Comparison of ENCODE assay signal across 9 cellular contexts in the genomic region with DNA sequence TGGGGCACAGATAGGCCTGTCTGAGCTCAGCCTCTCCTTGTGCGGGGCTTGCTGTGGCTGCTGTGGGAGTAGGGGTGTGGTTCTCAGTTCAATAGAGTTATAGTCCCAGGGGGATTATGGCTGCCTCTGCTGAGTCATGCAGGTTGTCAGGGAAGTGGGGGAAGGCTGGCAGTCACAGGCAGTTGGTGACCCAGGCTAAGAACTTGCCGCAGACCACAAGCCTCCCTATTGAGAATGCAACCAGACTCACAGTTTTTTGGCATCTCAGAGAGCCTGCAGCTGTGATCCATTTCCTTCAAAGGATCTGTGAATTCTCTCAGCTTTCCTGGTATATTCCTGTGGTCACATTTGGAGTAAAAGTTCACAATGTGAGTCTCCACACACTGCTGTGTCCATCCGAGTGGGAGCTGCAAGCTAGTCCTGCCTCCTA.
A peak's percentile ranks its signal among the peaks of the same experiment; 100 is the strongest.
DNase-seq lines count a peak whose midpoint lies in the region; ATAC-seq, FAIRE-seq and TF ChIP-seq lines count a peak whose summit lies in the region.
"Had no signal": no experiment of that assay in that cellular context is flagged by ENCODE, and none has a peak within 500 bp of the region (broad histone marks: within the 10 kb centered on the region; RNA-seq: fewer than 3 reads in every experiment).

No MANE protein-coding gene starts in this region.

- H3K4me3 Mint-ChIP-seq in endothelial cell (ENCODE audit: unreplicated experiment) = no peak overlapping the region

- no peak overlapping the region for H3K27ac ChIP-seq in GM12878 (ENCODE audit: control insufficient read depth, insufficient read depth)

- CTCF ChIA-PET in GM12878 (lab: Yijun Ruan, JAX) = interaction anchor here (0.6 kb wide), 1 partner anchor 611 kb away, joined by 3 read pairs; no protein-coding TSS in a partner anchor

- no peaks in the 10 kb centered on the region for H3K79me2 ChIP-seq in GM12878 (ENCODE audit: control insufficient read depth, insufficient read depth, low read length)

- H3K27ac Mint-ChIP-seq in endothelial cell (ENCODE audit: unreplicated experiment) = no peak overlapping the region

- DNase-seq in GM12864 (ENCODE audit: low read depth) (peak; percentile 13), LHCN-M2 (ENCODE audit: low read depth) (peak; percentile 98), GM12878 (ENCODE audit: low read depth, low spot score) (peak; percentile 49), urothelium cell line (ENCODE audit: low spot score) (peak; percentile 63), endothelial cell (ENCODE audit: low spot score) (no peak)
- DNase-seq in activated naive CD4-positive, alpha-beta T cell (lab: John Stamatoyannopoulos, UW) = no peak
- no peak for DNase-seq in central memory CD4-positive, alpha-beta T cell

- TF ChIP-seq CTCF in GM12864 (IDR thresholded peaks at IDR 0.05; ENCODE audit: low read depth, low read length, missing control alignments) = no peak
- no peak for TF ChIP-seq CTCF in GM12878 (IDR thresholded peaks at IDR 0.05 in 2 of 3, conservative IDR thresholded peaks at IDR 0.05 in 1 of 3; ENCODE audit: control insufficient read depth in 2 of 3, extremely low read depth in 1 of 3, insufficient read depth in 1 of 3, low read depth in 3 of 3, low read length in 3 of 3)
- no peak for TF ChIP-seq CTCF in endothelial cell (IDR thresholded peaks at IDR 0.05; ENCODE audit: unreplicated experiment)

- H2AFZ ChIP-seq in GM12878 (ENCODE audit: control insufficient read depth, low read depth, low read length) = no peak overlapping the region

- peak in 1 of 2 experiments; percentile 33; a peak in 1 of 4 replicates for TF ChIP-seq EP300 in GM12878 (IDR thresholded peaks at IDR 0.05; ENCODE audit: borderline replicate concordance in 1 of 2, control insufficient read depth in 1 of 2, low read depth in 2 of 2, low read length in 2 of 2)

- no peaks in the 10 kb centered on the region; a peak in 1 of 4 replicates for H3K27me3 ChIP-seq in GM12878 (replicated peaks in 1 of 2; ENCODE audit: control insufficient read depth in 2 of 2, insufficient read depth in 2 of 2, low read length in 1 of 2)

- H3K27me3 Mint-ChIP-seq in endothelial cell (ENCODE audit: unreplicated experiment) = peaks cover 2% of the 10 kb centered on the region

- no peak overlapping the region for H3K9ac ChIP-seq in GM12878 (ENCODE audit: control insufficient read depth, insufficient read depth, low read length)

- intact Hi-C loops in GM12878 (cut with micrococcal nuclease; ENCODE audit: unreplicated experiment) = loop anchor here (5.0 kb wide), 1 partner anchor 468 kb away; no protein-coding TSS in a partner anchor

- 3% methylated on average over 3 of the region's 3 CpGs for WGBS in GM12878 (ENCODE audit: insufficient coverage, insufficient replicate concordance, low lambda C conversion rate, missing lambda C conversion rate)

- RAD21 ChIA-PET in GM12878 (lab: Charles Lee; ENCODE audit: unreplicated experiment) = no interaction called here

- BruUV-seq in GM12878 (replicated peaks; lab: Mats Ljungman, UMichigan) = no TSS peak

- ATAC-seq in GM21786 (IDR thresholded peaks at IDR 0.05; ENCODE audit: unreplicated experiment) = peak; percentile 94
- ATAC-seq in GM12878 = peak; percentile 96

- TF ChIP-seq POLR2A in GM12878 (IDR thresholded peaks at IDR 0.05; ENCODE audit: low read depth, low read length) = no peak

- POLR2A ChIA-PET in GM12878 (lab: Charles Lee) = no interaction called here

- H3K4me1 Mint-ChIP-seq in endothelial cell (ENCODE audit: unreplicated experiment) = no peaks in the 10 kb centered on the region

- SMC1A ChIA-PET in GM12878 (lab: Charles Lee; ENCODE audit: uncharacterized antibody, unreplicated experiment) = no interaction called here

- H3K4me1 ChIP-seq in GM12878 (ENCODE audit: control insufficient read depth, insufficient read depth, low read length) = no peaks in the 10 kb centered on the region

- H3K4me2 ChIP-seq in GM12878 (ENCODE audit: control insufficient read depth, insufficient read depth) = no peak overlapping the region

- FAIRE-seq in GM12878 (lab: Jason Lieb, UNC) = no peak
- no peak for FAIRE-seq in urothelium cell line (lab: Jason Lieb, UNC)
- FAIRE-seq: TTC549 had no signal

- in situ Hi-C loops in GM12878 (cut with MboI) = no loop called here

- H3K9me3 ChIP-seq in GM12878 (replicated peaks; ENCODE audit: control insufficient read depth, insufficient read depth, low read length) = no peaks in the 10 kb centered on the region; the same call in 2 of the 3 replicates

- no peaks in the 10 kb centered on the region for H3K36me3 ChIP-seq in GM12878 (ENCODE audit: control insufficient read depth in 2 of 2, insufficient read depth in 2 of 2, low read length in 1 of 2)

- H3K36me3 Mint-ChIP-seq in endothelial cell (ENCODE audit: low read depth, unreplicated experiment) = no peaks in the 10 kb centered on the region

- TF ChIP-seq RAD21 in GM12878 (IDR thresholded peaks at IDR 0.05; ENCODE audit: insufficient read depth, low read depth, low read length) = no peak

- no peaks in the 10 kb centered on the region for H4K20me1 ChIP-seq in GM12878 (ENCODE audit: control insufficient read depth, insufficient read depth)

- no peaks in the 10 kb centered on the region for H3K9me3 Mint-ChIP-seq in endothelial cell (ENCODE audit: unreplicated experiment)

- H3K4me3 ChIP-seq in GM12864 (ENCODE audit: low read depth, low read length) (no peak overlapping the region), GM12878 (no peak overlapping the region)

TF ChIP-seq in GM12878, 131 proteins besides CTCF, POLR2A, EP300 and RAD21 (continues in another document):
- TF ChIP-seq, protein P1, sequence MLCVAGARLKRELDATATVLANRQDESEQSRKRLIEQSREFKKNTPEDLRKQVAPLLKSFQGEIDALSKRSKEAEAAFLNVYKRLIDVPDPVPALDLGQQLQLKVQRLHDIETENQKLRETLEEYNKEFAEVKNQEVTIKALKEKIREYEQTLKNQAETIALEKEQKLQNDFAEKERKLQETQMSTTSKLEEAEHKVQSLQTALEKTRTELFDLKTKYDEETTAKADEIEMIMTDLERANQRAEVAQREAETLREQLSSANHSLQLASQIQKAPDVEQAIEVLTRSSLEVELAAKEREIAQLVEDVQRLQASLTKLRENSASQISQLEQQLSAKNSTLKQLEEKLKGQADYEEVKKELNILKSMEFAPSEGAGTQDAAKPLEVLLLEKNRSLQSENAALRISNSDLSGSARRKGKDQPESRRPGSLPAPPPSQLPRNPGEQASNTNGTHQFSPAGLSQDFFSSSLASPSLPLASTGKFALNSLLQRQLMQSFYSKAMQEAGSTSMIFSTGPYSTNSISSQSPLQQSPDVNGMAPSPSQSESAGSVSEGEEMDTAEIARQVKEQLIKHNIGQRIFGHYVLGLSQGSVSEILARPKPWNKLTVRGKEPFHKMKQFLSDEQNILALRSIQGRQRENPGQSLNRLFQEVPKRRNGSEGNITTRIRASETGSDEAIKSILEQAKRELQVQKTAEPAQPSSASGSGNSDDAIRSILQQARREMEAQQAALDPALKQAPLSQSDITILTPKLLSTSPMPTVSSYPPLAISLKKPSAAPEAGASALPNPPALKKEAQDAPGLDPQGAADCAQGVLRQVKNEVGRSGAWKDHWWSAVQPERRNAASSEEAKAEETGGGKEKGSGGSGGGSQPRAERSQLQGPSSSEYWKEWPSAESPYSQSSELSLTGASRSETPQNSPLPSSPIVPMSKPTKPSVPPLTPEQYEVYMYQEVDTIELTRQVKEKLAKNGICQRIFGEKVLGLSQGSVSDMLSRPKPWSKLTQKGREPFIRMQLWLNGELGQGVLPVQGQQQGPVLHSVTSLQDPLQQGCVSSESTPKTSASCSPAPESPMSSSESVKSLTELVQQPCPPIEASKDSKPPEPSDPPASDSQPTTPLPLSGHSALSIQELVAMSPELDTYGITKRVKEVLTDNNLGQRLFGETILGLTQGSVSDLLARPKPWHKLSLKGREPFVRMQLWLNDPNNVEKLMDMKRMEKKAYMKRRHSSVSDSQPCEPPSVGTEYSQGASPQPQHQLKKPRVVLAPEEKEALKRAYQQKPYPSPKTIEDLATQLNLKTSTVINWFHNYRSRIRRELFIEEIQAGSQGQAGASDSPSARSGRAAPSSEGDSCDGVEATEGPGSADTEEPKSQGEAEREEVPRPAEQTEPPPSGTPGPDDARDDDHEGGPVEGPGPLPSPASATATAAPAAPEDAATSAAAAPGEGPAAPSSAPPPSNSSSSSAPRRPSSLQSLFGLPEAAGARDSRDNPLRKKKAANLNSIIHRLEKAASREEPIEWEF (IDR thresholded peaks at IDR 0.05; ENCODE audit: insufficient replicate concordance, low read depth, low read length) = no peak
- TF ChIP-seq SMAD1 (IDR thresholded peaks at IDR 0.05; ENCODE audit: low read depth, partially characterized antibody) = no peak
- TF ChIP-seq NR2C1 (IDR thresholded peaks at IDR 0.05) = no peak
- TF ChIP-seq TCF12 (IDR thresholded peaks at IDR 0.05; ENCODE audit: low read depth, low read length) = peak; percentile 45; the same call in 1 of the 2 replicates
- TF ChIP-seq KLF5 (IDR thresholded peaks at IDR 0.05; ENCODE audit: partially characterized antibody) = no peak
- peak; percentile 63; the same call in 1 of the 2 replicates for TF ChIP-seq DPF2 (IDR thresholded peaks at IDR 0.05)
- peak; percentile 92 for TF ChIP-seq MEF2B (IDR thresholded peaks at IDR 0.05; ENCODE audit: partially characterized antibody, poor library complexity, severe bottlenecking)
- TF ChIP-seq, protein P2, sequence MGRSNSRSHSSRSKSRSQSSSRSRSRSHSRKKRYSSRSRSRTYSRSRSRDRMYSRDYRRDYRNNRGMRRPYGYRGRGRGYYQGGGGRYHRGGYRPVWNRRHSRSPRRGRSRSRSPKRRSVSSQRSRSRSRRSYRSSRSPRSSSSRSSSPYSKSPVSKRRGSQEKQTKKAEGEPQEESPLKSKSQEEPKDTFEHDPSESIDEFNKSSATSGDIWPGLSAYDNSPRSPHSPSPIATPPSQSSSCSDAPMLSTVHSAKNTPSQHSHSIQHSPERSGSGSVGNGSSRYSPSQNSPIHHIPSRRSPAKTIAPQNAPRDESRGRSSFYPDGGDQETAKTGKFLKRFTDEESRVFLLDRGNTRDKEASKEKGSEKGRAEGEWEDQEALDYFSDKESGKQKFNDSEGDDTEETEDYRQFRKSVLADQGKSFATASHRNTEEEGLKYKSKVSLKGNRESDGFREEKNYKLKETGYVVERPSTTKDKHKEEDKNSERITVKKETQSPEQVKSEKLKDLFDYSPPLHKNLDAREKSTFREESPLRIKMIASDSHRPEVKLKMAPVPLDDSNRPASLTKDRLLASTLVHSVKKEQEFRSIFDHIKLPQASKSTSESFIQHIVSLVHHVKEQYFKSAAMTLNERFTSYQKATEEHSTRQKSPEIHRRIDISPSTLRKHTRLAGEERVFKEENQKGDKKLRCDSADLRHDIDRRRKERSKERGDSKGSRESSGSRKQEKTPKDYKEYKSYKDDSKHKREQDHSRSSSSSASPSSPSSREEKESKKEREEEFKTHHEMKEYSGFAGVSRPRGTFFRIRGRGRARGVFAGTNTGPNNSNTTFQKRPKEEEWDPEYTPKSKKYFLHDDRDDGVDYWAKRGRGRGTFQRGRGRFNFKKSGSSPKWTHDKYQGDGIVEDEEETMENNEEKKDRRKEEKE (IDR thresholded peaks at IDR 0.05) = no peak
- TF ChIP-seq MEF2A (IDR thresholded peaks at IDR 0.05; ENCODE audit: insufficient read depth, low read depth, low read length) = no peak
- peak; percentile 67 for TF ChIP-seq IKZF1 (conservative IDR thresholded peaks at IDR 0.05)

Comparison
In these comparisons a context has a peak if more than half of its experiments do, and no peak if none do; other contexts are left out.
1. DNase-seq: peak in GM12864 (single experiment), LHCN-M2 (single experiment), GM12878 (single experiment) and urothelium cell line (single experiment); none in activated naive CD4-positive, alpha-beta T cell (0 of 4), central memory CD4-positive, alpha-beta T cell (single experiment) and endothelial cell (single experiment).